25 cellular contexts compared by ENCODE assay signal in genomic region chr22:48941903-48942625, GRCh38.
A peak's percentile ranks its signal among the peaks of the same experiment; 100 is the strongest.
DNase-seq lines count a peak whose midpoint lies in the region; ATAC-seq and TF ChIP-seq lines count a peak whose summit lies in the region.
"Had no signal": no experiment of that assay in that cellular context is flagged by ENCODE, and none has a peak within 500 bp of the region (broad histone marks: within the 10 kb centered on the region; RNA-seq: fewer than 3 reads in every experiment).

No MANE protein-coding gene starts in this region.

- WGBS in neuronal stem cell (ENCODE audit: extremely low coverage in 2 of 2, insufficient read length in 2 of 2, insufficient replicate concordance in 1 of 2), 2 donors, result no CpG with 5 or more reads among the region's 12 CpGs

- DNase-seq in cardiac septum (ENCODE audit: low spot score) (peak; percentile 29), left cardiac atrium (no peak), chondrocyte (ENCODE audit: low spot score) (peak; percentile 35), neuronal stem cell (ENCODE audit: low spot score) (no peak), ureter (ENCODE audit: low spot score) (peak; percentile 4), mucosa of gallbladder (ENCODE audit: low spot score) (no peak)
- DNase-seq: activated CD4-positive, CD25-positive, alpha-beta regulatory T cell; activated CD8-positive, alpha-beta T cell treated with anti-CD3 and anti-CD28 coated beads for 36 hours; activated naive CD8-positive, alpha-beta T cell treated with anti-CD3 and anti-CD28 coated beads, Interleukin-2, amount 10 ng/mL, durations not matched to agents 7 days and 5 days; effector memory CD4-positive, alpha-beta T cell; gastrocnemius medialis; hypothalamus; NCI-H1092 treated with DMSO at 0.1 percent for 48 hours; NCI-H2081; NCI-H526; ovary; right cardiac atrium; uterus had no signal

- no peaks in the 10 kb centered on the region for H3K79me1 ChIP-seq in neuronal stem cell (ENCODE audit: low read depth, low read length)

- peak overlapping the region; percentile 21 for H2BK15ac ChIP-seq in neuronal stem cell (ENCODE audit: low read length)

- H3K27me3 Mint-ChIP-seq in chondrocyte (ENCODE audit: low read depth), result peaks cover 4% of the 10 kb centered on the region

- intact Hi-C loops in cardiac septum (cut with DNase I), result no loop called here
- intact Hi-C loops in left cardiac atrium (cut with DNase I), result loop anchor here in 1 of 2 donors (10.0 kb wide), 1 partner anchor 83 kb away; no protein-coding TSS in a partner anchor

- H3K4me2 ChIP-seq in neuronal stem cell (ENCODE audit: insufficient read depth, low read length, poor library complexity, severe bottlenecking), result no peak overlapping the region
- H3K4me2 ChIP-seq: GM23338 had no signal

- H3K36me3 Mint-ChIP-seq in chondrocyte (ENCODE audit: low read depth), result no peaks in the 10 kb centered on the region
- H3K36me3 Mint-ChIP-seq: activated naive CD8-positive, alpha-beta T cell treated with anti-CD3 and anti-CD28 coated beads, Interleukin-2, amount 10 ng/mL, durations not matched to agents 7 days and 5 days had no signal

- H2AK5ac ChIP-seq in neuronal stem cell (ENCODE audit: low read depth, low read length), result no peak overlapping the region

- no peaks in the 10 kb centered on the region for H3K4me1 Mint-ChIP-seq in chondrocyte (ENCODE audit: low read depth)
- H3K4me1 Mint-ChIP-seq: activated naive CD8-positive, alpha-beta T cell treated with anti-CD3 and anti-CD28 coated beads, Interleukin-2, amount 10 ng/mL, durations not matched to agents 7 days and 5 days; GM23338 had no signal

- H4K91ac ChIP-seq in neuronal stem cell (ENCODE audit: low read depth, low read length, poor library complexity), result no peak overlapping the region

- no peaks in the 10 kb centered on the region for H3K4me1 ChIP-seq in neuronal stem cell (ENCODE audit: control insufficient read depth in 2 of 2, insufficient read depth in 1 of 2, low read depth in 1 of 2, low read length in 2 of 2)
- H3K4me1 ChIP-seq: gastrocnemius medialis, uterus had no signal

- H3K36me3 ChIP-seq in neuronal stem cell (replicated peaks in 1 of 2; ENCODE audit: control insufficient read depth in 2 of 2, insufficient read depth in 2 of 2, low read length in 2 of 2), result no peaks in the 10 kb centered on the region
- H3K36me3 ChIP-seq: gastrocnemius medialis, ovary, uterus had no signal

- no peak overlapping the region for H3K4me3 Mint-ChIP-seq in chondrocyte (ENCODE audit: unreplicated experiment)
- H3K4me3 Mint-ChIP-seq: activated CD8-positive, alpha-beta T cell treated with anti-CD3 and anti-CD28 coated beads for 36 hours; activated naive CD8-positive, alpha-beta T cell treated with anti-CD3 and anti-CD28 coated beads, Interleukin-2, amount 10 ng/mL, durations not matched to agents 7 days and 5 days; activated T-helper 1 cell treated with anti-CD3 and anti-CD28 coated beads, Interleukin-12 subunit alpha, Interleukin-12 subunit beta, Interleukin-2, Interleukin-4 antibody, amounts not matched to agents 30 ng/mL and 10 ng/mL and 1 ng/mL, durations not matched to agents 14 hours and 24 hours and 36 hours; GM23338 had no signal

- no peaks in the 10 kb centered on the region for H3K27me3 ChIP-seq in neuronal stem cell (ENCODE audit: control insufficient read depth in 3 of 3, insufficient read depth in 3 of 3, low read depth in 1 of 3, low read length in 3 of 3)
- H3K27me3 ChIP-seq: gastrocnemius medialis, ovary, uterus had no signal

- H3K9ac ChIP-seq in neuronal stem cell (ENCODE audit: low read depth, low read length, poor library complexity), result no peak overlapping the region

- no peak for TF ChIP-seq CTCF in chondrocyte (IDR thresholded peaks at IDR 0.05)

- no peak overlapping the region for H3K27ac Mint-ChIP-seq in chondrocyte (ENCODE audit: unreplicated experiment)
- H3K27ac Mint-ChIP-seq: activated CD8-positive, alpha-beta T cell treated with anti-CD3 and anti-CD28 coated beads for 36 hours; activated naive CD8-positive, alpha-beta T cell treated with anti-CD3 and anti-CD28 coated beads, Interleukin-2, amount 10 ng/mL, durations not matched to agents 7 days and 5 days; activated T-helper 1 cell treated with anti-CD3 and anti-CD28 coated beads, Interleukin-12 subunit alpha, Interleukin-12 subunit beta, Interleukin-2, Interleukin-4 antibody, amounts not matched to agents 30 ng/mL and 10 ng/mL and 1 ng/mL, durations not matched to agents 14 hours and 24 hours and 36 hours; GM23338 had no signal

- no peak overlapping the region for H2BK12ac ChIP-seq in neuronal stem cell (ENCODE audit: low read length)

- H3K9me3 ChIP-seq in neuronal stem cell (replicated peaks in 1 of 2; ENCODE audit: control insufficient read depth in 2 of 2, insufficient read depth in 1 of 2, low read depth in 1 of 2, low read length in 2 of 2), result peaks cover 0 to 2% of the 10 kb centered on the region in 2 donors
- H3K9me3 ChIP-seq: gastrocnemius medialis, ovary, uterus had no signal

- no peak overlapping the region for H3K27ac ChIP-seq in neuronal stem cell (replicated peaks; ENCODE audit: low read length)
- H3K27ac ChIP-seq: C4-2B, gastrocnemius medialis, ovary, RWPE1, uterus had no signal

- H3K4me3 ChIP-seq in neuronal stem cell (ENCODE audit: low read length in 2 of 2), result no peak overlapping the region
- H3K4me3 ChIP-seq: gastrocnemius medialis, GM23338, ovary, uterus had no signal

- no peaks in the 10 kb centered on the region for H3K9me3 Mint-ChIP-seq in chondrocyte (ENCODE audit: low read depth)
- H3K9me3 Mint-ChIP-seq: activated CD8-positive, alpha-beta T cell treated with anti-CD3 and anti-CD28 coated beads for 36 hours; activated naive CD8-positive, alpha-beta T cell treated with anti-CD3 and anti-CD28 coated beads, Interleukin-2, amount 10 ng/mL, durations not matched to agents 7 days and 5 days; activated T-helper 1 cell treated with anti-CD3 and anti-CD28 coated beads, Interleukin-12 subunit alpha, Interleukin-12 subunit beta, Interleukin-2, Interleukin-4 antibody, amounts not matched to agents 30 ng/mL and 10 ng/mL and 1 ng/mL, durations not matched to agents 14 hours and 24 hours and 36 hours had no signal

- no peak overlapping the region for H3K23ac ChIP-seq in neuronal stem cell (ENCODE audit: low read depth, low read length, poor library complexity)

- peak overlapping the region; percentile 49 for H3K14ac ChIP-seq in neuronal stem cell (ENCODE audit: low read length)

- ATAC-seq in left cardiac atrium (no peak), GM18511 (IDR thresholded peaks at IDR 0.05; ENCODE audit: unreplicated experiment) (no peak), HG03432 (IDR thresholded peaks at IDR 0.05; ENCODE audit: unreplicated experiment) (no peak)
- ATAC-seq: activated CD8-positive, alpha-beta T cell treated with anti-CD3 and anti-CD28 coated beads for 36 hours; esophagus mucosa; gastrocnemius medialis; GM23338; right cardiac atrium had no signal

- H3K4ac ChIP-seq in neuronal stem cell (ENCODE audit: low read length), result no peak overlapping the region

- no peak overlapping the region for H2BK120ac ChIP-seq in neuronal stem cell (ENCODE audit: low read depth, low read length)

- no peak overlapping the region for H3K18ac ChIP-seq in neuronal stem cell (ENCODE audit: low read length)

- H4K8ac ChIP-seq in neuronal stem cell (ENCODE audit: low read depth, low read length), result no peak overlapping the region

- H2AFZ ChIP-seq in neuronal stem cell (ENCODE audit: low read length), result no peak overlapping the region
- H2AFZ ChIP-seq: GM23338 had no signal

- H2BK5ac ChIP-seq in neuronal stem cell (ENCODE audit: low read length), result no peak overlapping the region

Comparison
In these comparisons a context has a peak if more than half of its experiments do, and no peak if none do; other contexts are left out.
1. DNase-seq: peak in cardiac septum (single experiment), chondrocyte (single experiment) and ureter (single experiment); none in left cardiac atrium (single experiment), neuronal stem cell (single experiment) and mucosa of gallbladder (single experiment).